Comparison of ENCODE assay signal across 18 cellular contexts in genomic region chr10:37952051-37952815, GRCh38.
"Had no signal": no experiment of that assay in that cellular context is flagged by ENCODE, and none has a peak within 500 bp of the region (broad histone marks: within the 10 kb centered on the region; RNA-seq: fewer than 3 reads in every experiment).

No MANE protein-coding gene starts in this region.

- H3K4me1 ChIP-seq: ascending aorta, lower lobe of right lung, right lobe of liver, spleen, upper lobe of right lung had no signal

- DNase-seq: activated CD4-positive, alpha-beta memory T cell treated with anti-CD3 and anti-CD28 coated beads, Interleukin-2, amount 10 ng/mL, durations not matched to agents 7 days and 5 days; activated gamma-delta T cell treated with Interleukin-2 at 50 U/mL for 16 hours; activated naive CD8-positive, alpha-beta T cell treated with anti-CD3 and anti-CD28 coated beads, Interleukin-2, amount 10 ng/mL, durations not matched to agents 7 days and 5 days; activated T-cell treated with anti-CD3 and anti-CD28 coated beads, Interleukin-2, amount 50 U/mL, for 72 hours; foreskin melanocyte; kidney; lower lobe of right lung; naive thymus-derived CD8-positive, alpha-beta T cell; nucleus accumbens; right lobe of liver; spleen; stimulated activated naive CD4-positive, alpha-beta T cell; SW 1271; upper lobe of right lung had no signal

- FAIRE-seq: kidney had no signal

- ATAC-seq: activated T-cell treated with anti-CD3 and anti-CD28 coated beads, Interleukin-2, amount 50 U/mL, for 72 hours; lower lobe of right lung; naive thymus-derived CD8-positive, alpha-beta T cell; right lobe of liver; upper lobe of right lung had no signal

- H3K79me2 ChIP-seq: hepatocyte had no signal

- H3K27me3 Mint-ChIP-seq: activated CD4-positive, alpha-beta memory T cell treated with anti-CD3 and anti-CD28 coated beads, Interleukin-2, amount 10 ng/mL, durations not matched to agents 7 days and 5 days; activated naive CD8-positive, alpha-beta T cell treated with anti-CD3 and anti-CD28 coated beads, Interleukin-2, amount 10 ng/mL, durations not matched to agents 7 days and 5 days; naive thymus-derived CD8-positive, alpha-beta T cell; progenitor cell of endocrine pancreas had no signal

- H3K27ac ChIP-seq: ascending aorta, hepatocyte, lower lobe of right lung, right lobe of liver, spleen, upper lobe of right lung had no signal

- H3K4me3 Mint-ChIP-seq: activated CD4-positive, alpha-beta memory T cell treated with anti-CD3 and anti-CD28 coated beads, Interleukin-2, amount 10 ng/mL, durations not matched to agents 7 days and 5 days; activated naive CD8-positive, alpha-beta T cell treated with anti-CD3 and anti-CD28 coated beads, Interleukin-2, amount 10 ng/mL, durations not matched to agents 7 days and 5 days; activated T-cell treated with anti-CD3 and anti-CD28 coated beads, Interleukin-2, amount 50 U/mL, for 72 hours; naive thymus-derived CD8-positive, alpha-beta T cell; T-helper 2 cell treated with Interferon-gamma antibody and Interleukin-4, amounts not matched to agents 5 μg/mL and 100 μg/mL, for 36 hours had no signal

- H3K9me3 ChIP-seq: ascending aorta, lower lobe of right lung, right lobe of liver, upper lobe of right lung had no signal

- H3K4me1 Mint-ChIP-seq: activated CD4-positive, alpha-beta memory T cell treated with anti-CD3 and anti-CD28 coated beads, Interleukin-2, amount 10 ng/mL, durations not matched to agents 7 days and 5 days; activated naive CD8-positive, alpha-beta T cell treated with anti-CD3 and anti-CD28 coated beads, Interleukin-2, amount 10 ng/mL, durations not matched to agents 7 days and 5 days; naive thymus-derived CD8-positive, alpha-beta T cell had no signal

- H3K4me2 ChIP-seq: hepatocyte had no signal

- H2AFZ ChIP-seq: hepatocyte had no signal

- H3K4me3 ChIP-seq: ascending aorta, hepatocyte, lower lobe of right lung, right lobe of liver, spleen, upper lobe of right lung had no signal

- H3K27ac Mint-ChIP-seq: activated CD4-positive, alpha-beta memory T cell treated with anti-CD3 and anti-CD28 coated beads, Interleukin-2, amount 10 ng/mL, durations not matched to agents 7 days and 5 days; activated naive CD8-positive, alpha-beta T cell treated with anti-CD3 and anti-CD28 coated beads, Interleukin-2, amount 10 ng/mL, durations not matched to agents 7 days and 5 days; activated T-cell treated with anti-CD3 and anti-CD28 coated beads, Interleukin-2, amount 50 U/mL, for 72 hours; naive thymus-derived CD8-positive, alpha-beta T cell; progenitor cell of endocrine pancreas; T-helper 2 cell treated with Interferon-gamma antibody and Interleukin-4, amounts not matched to agents 5 μg/mL and 100 μg/mL, for 36 hours had no signal

- H3K27me3 ChIP-seq: ascending aorta, hepatocyte, right lobe of liver, spleen, upper lobe of right lung had no signal
